ENCODE assay signal across 12 cellular contexts in genomic region chr2:20677301-20678176, GRCh38. TPM values are rescaled to one million over a fixed set of nuclear protein-coding genes. Genes with fewer than 3 reads are reported as not detected.
DNase-seq lines count a peak whose midpoint lies in the region; ATAC-seq and TF ChIP-seq lines count a peak whose summit lies in the region.
"Had no signal": no experiment of that assay in that cellular context is flagged by ENCODE, and none has a peak within 500 bp of the region (broad histone marks: within the 10 kb centered on the region; RNA-seq: fewer than 3 reads in every experiment).

No MANE protein-coding gene starts in this region.

- peak; percentile 40 for ATAC-seq in GM21515 (IDR thresholded peaks at IDR 0.05; ENCODE audit: unreplicated experiment)
- peak; percentile 18 for ATAC-seq in HG03457 (IDR thresholded peaks at IDR 0.05; ENCODE audit: unreplicated experiment)

- H3K27me3 ChIP-seq in uterus: no peaks in the 10 kb centered on the region

- no peak overlapping the region for H3K4me3 ChIP-seq in uterus

- no peaks in the 10 kb centered on the region for H3K36me3 ChIP-seq in uterus

- no peaks in the 10 kb centered on the region for H3K9me3 ChIP-seq in uterus

- no peak for TF ChIP-seq POLR2A in uterus (IDR thresholded peaks at IDR 0.05)

- DNase-seq in iPS-NIHi7 (ENCODE audit: extremely low spot score) (peak; percentile 45), NCI-H2171 (lab: John Stamatoyannopoulos, UW) (no peak), NCI-H146 (lab: John Stamatoyannopoulos, UW) (no peak), uterus (no peak)
- DNase-seq in activated T-cell treated with anti-CD3 and anti-CD28 coated beads, Interleukin-2, amount 50 U/mL, for 1 hour: no peak
- DNase-seq: activated CD4-positive, alpha-beta memory T cell treated with anti-CD3 and anti-CD28 coated beads, Interleukin-2, amount 10 ng/mL, durations not matched to agents 7 days and 5 days; effector memory CD4-positive, alpha-beta T cell; NCI-H1436 treated with DMSO at 0.1 percent for 48 hours had no signal

- TF ChIP-seq CTCF in GM12874 (IDR thresholded peaks at IDR 0.05; ENCODE audit: insufficient read depth, low read depth, low read length) (peak; percentile 45; the same call in 1 of the 2 replicates), uterus (IDR thresholded peaks at IDR 0.05) (no peak)

- intact Hi-C loops in uterus (cut with DNase I; ENCODE audit: low total_unique reads): no loop called here

- no peak overlapping the region for H3K27ac ChIP-seq in uterus

- peaks cover 4 to 11% of the 10 kb centered on the region in 2 donors for H3K4me1 ChIP-seq in uterus

RNA-seq across cellular contexts. Expression of gene GDF7, which starts 10.6 kb away (rescaled TPM):
- total RNA-seq in uterus: 10 to 100 TPM in 1 of 4 donors, 1 to 10 TPM in 3; 1.5 to 45.6 (median 5.4) TPM
- total RNA-seq: activated CD4-positive, alpha-beta memory T cell treated with anti-CD3 and anti-CD28 coated beads, Interleukin-2, amount 10 ng/mL, durations not matched to agents 7 days and 5 days; myocyte had no signal

RNA-seq across cellular contexts. Expression of gene HS1BP3, which starts 26.6 kb away (rescaled TPM):
- total RNA-seq in uterus: 10 to 100 TPM in 3 of 4 donors, 1 to 10 TPM in 1; 7.1 to 41.8 (median 28.4) TPM
